In the genomic region with DNA sequence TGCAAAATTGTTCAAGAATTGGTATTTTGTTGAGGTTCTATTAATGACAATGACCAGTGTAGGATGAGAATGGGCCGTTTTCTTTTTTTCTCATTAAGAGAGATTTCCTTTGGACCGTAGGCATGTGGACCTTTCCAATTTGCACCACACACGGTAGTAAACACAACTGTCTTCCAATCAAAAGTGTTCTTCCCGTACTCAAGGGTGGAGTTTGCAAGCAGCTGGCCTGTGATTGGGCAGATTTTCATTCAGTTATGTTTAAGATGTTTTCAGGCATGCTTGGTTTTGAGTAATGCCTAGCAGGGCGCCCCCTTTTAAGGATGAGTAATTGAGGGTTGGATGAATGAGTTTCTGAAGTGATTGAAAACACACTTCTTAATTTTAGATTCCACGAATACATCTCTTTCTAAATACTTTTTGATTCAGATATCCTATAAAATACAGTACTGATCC, we compare ENCODE assay signal across 8 cellular contexts. TPM values are rescaled to one million over a fixed set of nuclear protein-coding genes. Genes with fewer than 3 reads are reported as not detected.
DNase-seq lines count a peak whose midpoint lies in the region; ATAC-seq and TF ChIP-seq lines count a peak whose summit lies in the region.

No MANE protein-coding gene starts in this region.

- no peaks in the 10 kb centered on the region for H3K27me3 ChIP-seq in HUES64 (ENCODE audit: insufficient read depth, low read length)

- peak; percentile 39 for ATAC-seq in GM18909 (IDR thresholded peaks at IDR 0.05; ENCODE audit: poor library complexity, unreplicated experiment)
- no peak for ATAC-seq in stimulated activated memory B cell treated with anti-CD40 and anti-IgM and Interleukin-4, amounts not matched to agents 10 μg/mL and 1 μg/mL and 100 μg/mL, for 72 hours
- ATAC-seq in GM19452 (IDR thresholded peaks at IDR 0.05; ENCODE audit: unreplicated experiment), result no peak

- H3K4me3 Mint-ChIP-seq in stimulated activated memory B cell treated with anti-CD40 and anti-IgM and Interleukin-4, amounts not matched to agents 10 μg/mL and 1 μg/mL and 100 μg/mL, for 72 hours, result peak overlapping the region; percentile 88

- H3K4me1 Mint-ChIP-seq in stimulated activated memory B cell treated with anti-CD40 and anti-IgM and Interleukin-4, amounts not matched to agents 10 μg/mL and 1 μg/mL and 100 μg/mL, for 72 hours, result peaks cover 57% of the 10 kb centered on the region

- no peaks in the 10 kb centered on the region for H3K36me3 ChIP-seq in HUES64 (ENCODE audit: insufficient read depth, low read length)

- H3K4me3 ChIP-seq in AG10803 (ENCODE audit: low read length) (peak overlapping the region; percentile 89), HUES64 (ENCODE audit: low read length) (peak overlapping the region; percentile 98)

- peaks cover 18% of the 10 kb centered on the region for H3K4me1 ChIP-seq in HUES64 (ENCODE audit: insufficient read depth, low read length)

- H3K9ac ChIP-seq in HUES64 (ENCODE audit: low read depth, low read length), result no peak overlapping the region

- TF ChIP-seq CTCF in AG10803 (conservative IDR thresholded peaks at IDR 0.05; ENCODE audit: low read length), result 0 out of 2 replicates have a peak, but pooled peaks have one; percentile 11

- peaks cover 5% of the 10 kb centered on the region; the same call in 1 of the 2 replicates for H3K9me3 ChIP-seq in HUES64 (ENCODE audit: insufficient read depth, low read depth, low read length)

- DNase-seq in AG10803 (ENCODE audit: low read depth), result peak; percentile 85
- DNase-seq in T-helper 22 cell (ENCODE audit: low read depth), result peak; percentile 36
- peak; percentile 75 for DNase-seq in cerebellum (ENCODE audit: low spot score)
- peak; percentile 66 to 83 for DNase-seq in lung microvascular endothelial cell (ENCODE audit: low read depth in 2 of 2)

- no peaks in the 10 kb centered on the region for H3K27me3 Mint-ChIP-seq in stimulated activated memory B cell treated with anti-CD40 and anti-IgM and Interleukin-4, amounts not matched to agents 10 μg/mL and 1 μg/mL and 100 μg/mL, for 72 hours

- H3K27ac ChIP-seq in HUES64 (ENCODE audit: low read depth, low read length), result no peak overlapping the region; the same call in 1 of the 2 replicates

- H3K27ac Mint-ChIP-seq in stimulated activated memory B cell treated with anti-CD40 and anti-IgM and Interleukin-4, amounts not matched to agents 10 μg/mL and 1 μg/mL and 100 μg/mL, for 72 hours, result peak overlapping the region; percentile 94

- peaks cover 20% of the 10 kb centered on the region for H3K36me3 Mint-ChIP-seq in stimulated activated memory B cell treated with anti-CD40 and anti-IgM and Interleukin-4, amounts not matched to agents 10 μg/mL and 1 μg/mL and 100 μg/mL, for 72 hours

- H3K9me3 Mint-ChIP-seq in stimulated activated memory B cell treated with anti-CD40 and anti-IgM and Interleukin-4, amounts not matched to agents 10 μg/mL and 1 μg/mL and 100 μg/mL, for 72 hours, result peaks cover 5% of the 10 kb centered on the region

- WGBS in HUES64, result 43% methylated on average over 4 of the region's 6 CpGs

RNA-seq across cellular contexts. Expression of a gene that starts 2.5 kb away (rescaled TPM):
- polyA plus RNA-seq in HUES64 (2013, experiment 1 of 2), result 44.0 TPM
- polyA plus RNA-seq in HUES64 (2013, experiment 2 of 2), result 48.5 TPM
- total RNA-seq in cerebellum, result 84.8 TPM
- total RNA-seq in lung microvascular endothelial cell, result 37.3 and 41.9 TPM in 2 replicates

RNA-seq across cellular contexts. Expression of a gene that starts 16.9 kb away (rescaled TPM):
- polyA plus RNA-seq in HUES64 (2013, experiment 1 of 2), result 37.5 TPM
- polyA plus RNA-seq in HUES64 (2013, experiment 2 of 2), result 38.6 TPM
- total RNA-seq in cerebellum, result 27.4 TPM
- 29.2 and 31.5 TPM in 2 replicates for total RNA-seq in lung microvascular endothelial cell

RNA-seq across cellular contexts. Expression of a gene that starts 23.3 kb away (rescaled TPM):
- polyA plus RNA-seq in HUES64 (2013, experiment 1 of 2), result 19.5 TPM
- polyA plus RNA-seq in HUES64 (2013, experiment 2 of 2), result 22.8 TPM
- 5.1 TPM for total RNA-seq in cerebellum
- 0.79 and 3.9 TPM in 2 replicates for total RNA-seq in lung microvascular endothelial cell
